Comparison of ENCODE assay signal across 1 cellular context in genomic region chr6:3330199-3330598, GRCh38.
TF ChIP-seq lines count a peak whose summit lies in the region.

No MANE protein-coding gene starts in this region.

TF ChIP-seq in SK-N-SH, 30 proteins besides CTCF, POLR2A, EP300 and RAD21 (continued from another document):
- no peak for TF ChIP-seq TAF1 (IDR thresholded peaks at IDR 0.05; ENCODE audit: borderline replicate concordance, low read depth, low read length)
- no peak for TF ChIP-seq SIN3A (IDR thresholded peaks at IDR 0.05; ENCODE audit: borderline replicate concordance, low read depth, low read length)
- TF ChIP-seq RCOR1 (IDR thresholded peaks at IDR 0.05; ENCODE audit: low read length), result no peak
- TF ChIP-seq NFIC (IDR thresholded peaks at IDR 0.05; ENCODE audit: borderline replicate concordance), result no peak
- no peak for TF ChIP-seq JUND (IDR thresholded peaks at IDR 0.05)
- no peak for TF ChIP-seq FOSL2 (IDR thresholded peaks at IDR 0.05; ENCODE audit: borderline replicate concordance, low read depth)
- no peak for TF ChIP-seq SMC3 (IDR thresholded peaks at IDR 0.05; ENCODE audit: low read depth, low read length)
TF ChIP-seq in SK-N-SH: peak in this region for 0.
